In the genomic region with DNA sequence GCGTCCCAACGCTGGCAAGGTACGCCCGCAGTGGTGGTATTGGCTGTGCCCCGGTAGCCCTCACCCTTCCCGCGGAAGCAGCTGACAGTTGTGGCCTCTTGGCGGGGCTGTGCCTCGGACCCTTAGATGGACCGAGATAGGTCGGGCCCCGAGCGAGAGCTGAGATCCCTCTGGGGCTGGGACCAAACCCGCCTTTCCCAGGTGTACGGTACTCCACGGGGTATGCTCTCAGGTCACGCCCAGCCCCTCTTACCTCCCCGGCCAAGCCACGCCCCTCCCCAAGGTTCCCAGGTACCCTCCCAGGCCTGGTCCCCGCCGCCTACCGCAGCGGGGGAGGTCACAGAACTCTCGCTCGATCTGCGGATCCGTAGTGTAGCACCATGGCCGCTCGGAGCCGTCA, we compare ENCODE assay signal across 8 cellular contexts. TPM values are rescaled to one million over a fixed set of nuclear protein-coding genes. Genes with fewer than 3 reads are reported as not detected.
A peak's percentile ranks its signal among the peaks of the same experiment; 100 is the strongest.
DNase-seq lines count a peak whose midpoint lies in the region; ATAC-seq and TF ChIP-seq lines count a peak whose summit lies in the region.
"Not testable (repeated sequence)": the region's sequence is repeated elsewhere in the genome, so short reads cannot be mapped to it uniquely, and the experiment has no call there.

No MANE protein-coding gene starts in this region.

- peak overlapping the region; percentile 95 for H3K4me2 ChIP-seq in GM23338

- 0 to 2% methylated on average over 6 to 21 of the region's 30 CpGs for WGBS in endodermal cell (ENCODE audit: insufficient coverage in 1 of 2, insufficient read length in 1 of 2), 2 experiments

- H3K27me3 ChIP-seq in GM23338 (ENCODE audit: insufficient read depth); endodermal cell (ENCODE audit: control insufficient read depth, insufficient read depth, low read length, poor library complexity, severe bottlenecking); skeletal muscle tissue (ENCODE audit: control insufficient read depth in 3 of 3, insufficient read depth in 3 of 3, low read length in 3 of 3); upper lobe of right lung: not testable (repeated sequence)

- TF ChIP-seq CTCF in GM23338 (conservative IDR thresholded peaks at IDR 0.05; ENCODE audit: low read depth in 2 of 2); upper lobe of right lung (IDR thresholded peaks at IDR 0.05): not testable (repeated sequence)
- TF ChIP-seq CTCF in endodermal cell (conservative IDR thresholded peaks at IDR 0.05) = peak; percentile 30

- H3K9ac ChIP-seq in endodermal cell (ENCODE audit: extremely low read depth, low read length, poor library complexity, severe bottlenecking) = not testable (repeated sequence)
- H3K9ac ChIP-seq in skeletal muscle tissue (ENCODE audit: low read depth in 1 of 3, low read length in 3 of 3) = peak overlapping the region in 1 of 3 donors; percentile 45

- DNase-seq in GM23338 (ENCODE audit: low spot score) (peak; percentile 94), endodermal cell (peak; percentile 96), iPS DF 19.7 (ENCODE audit: low read depth, low spot score) (peak; percentile 75), mucosa of gallbladder (ENCODE audit: low spot score) (peak; percentile 22), upper lobe of right lung (peak; percentile 86)
- peak; percentile 30 for DNase-seq in activated CD4-positive, alpha-beta T cell treated with anti-CD3 and anti-CD28 coated beads for 1 hour

- H3K4me3 Mint-ChIP-seq in GM23338 (peak overlapping the region; percentile 83), endodermal cell (peak overlapping the region; percentile 65)
- H3K4me3 Mint-ChIP-seq in activated naive CD8-positive, alpha-beta T cell = peak overlapping the region; percentile 66

- H3K4me3 ChIP-seq in GM23338 = peak overlapping the region; percentile 77
- H3K4me3 ChIP-seq in endodermal cell (ENCODE audit: low read length) = peak overlapping the region; percentile 69
- H3K4me3 ChIP-seq in skeletal muscle tissue (ENCODE audit: low read length in 3 of 3) = peak overlapping the region; percentile 35 to 38 (median 36)
- peak overlapping the region; percentile 33 for H3K4me3 ChIP-seq in upper lobe of right lung

- H3K27ac ChIP-seq in GM23338 (ENCODE audit: low read depth) = peak overlapping the region; percentile 88; the same call in 1 of the 2 replicates
- H3K27ac ChIP-seq in endodermal cell (ENCODE audit: low read depth, low read length); skeletal muscle tissue (ENCODE audit: low read depth, low read length); upper lobe of right lung: not testable (repeated sequence)

- not testable (repeated sequence) for H3K36me3 ChIP-seq in GM23338 (ENCODE audit: insufficient read depth)
- H3K36me3 ChIP-seq in endodermal cell (ENCODE audit: control insufficient read depth, insufficient read depth, low read length) (peaks cover 25% of the 10 kb centered on the region), skeletal muscle tissue (ENCODE audit: control insufficient read depth in 3 of 3, insufficient read depth in 3 of 3, low read length in 3 of 3) (peaks cover 28 to 31% (median 29%) of the 10 kb centered on the region in 3 donors), upper lobe of right lung (peaks cover 25% of the 10 kb centered on the region)

- H3K79me2 ChIP-seq in GM23338 (replicated peaks; ENCODE audit: insufficient read depth) = not testable (repeated sequence)

- H3K4me1 Mint-ChIP-seq in GM23338 = peaks cover 18% of the 10 kb centered on the region
- peaks cover 27% of the 10 kb centered on the region for H3K4me1 Mint-ChIP-seq in activated naive CD8-positive, alpha-beta T cell (ENCODE audit: low read depth)
- H3K4me1 Mint-ChIP-seq in endodermal cell = peaks cover 18% of the 10 kb centered on the region

- peak; percentile 67 for ATAC-seq in GM23338
- peak; percentile 69 for ATAC-seq in upper lobe of right lung

- peaks cover 16% of the 10 kb centered on the region for H3K27me3 Mint-ChIP-seq in GM23338 (ENCODE audit: insufficient read depth, low read depth, poor library complexity)
- H3K27me3 Mint-ChIP-seq in activated naive CD8-positive, alpha-beta T cell; endodermal cell (ENCODE audit: insufficient read depth): not testable (repeated sequence)

- H3K9me3 ChIP-seq in endodermal cell (ENCODE audit: control insufficient read depth, low read length); skeletal muscle tissue (ENCODE audit: control insufficient read depth in 3 of 3, low read length in 3 of 3); upper lobe of right lung: not testable (repeated sequence)

- H4K20me1 ChIP-seq in GM23338 (replicated peaks; ENCODE audit: insufficient read depth) = not testable (repeated sequence)

- not testable (repeated sequence) for H3K9me2 ChIP-seq in GM23338 (ENCODE audit: insufficient read depth)

- not testable (repeated sequence) for H2AFZ ChIP-seq in GM23338

- H3K27ac Mint-ChIP-seq in GM23338; activated naive CD8-positive, alpha-beta T cell: not testable (repeated sequence)
- peak overlapping the region; percentile 91 for H3K27ac Mint-ChIP-seq in endodermal cell

- H3F3A ChIP-seq in GM23338 (replicated peaks; ENCODE audit: low read depth) = not testable (repeated sequence)

- not testable (repeated sequence) for H3K4me1 ChIP-seq in GM23338 (ENCODE audit: insufficient read depth); endodermal cell (ENCODE audit: control insufficient read depth, insufficient read depth, low read length)
- H3K4me1 ChIP-seq in skeletal muscle tissue (ENCODE audit: control insufficient read depth in 3 of 3, insufficient read depth in 3 of 3, low read length in 3 of 3) (peaks cover 26 to 36% (median 34%) of the 10 kb centered on the region in 3 donors), upper lobe of right lung (peaks cover 17% of the 10 kb centered on the region)

- H3K9me3 Mint-ChIP-seq in GM23338; activated naive CD8-positive, alpha-beta T cell (ENCODE audit: low read depth); endodermal cell: not testable (repeated sequence)

- H3K36me3 Mint-ChIP-seq in GM23338 (ENCODE audit: low read depth) (peaks cover 25% of the 10 kb centered on the region; the same call in 2 of the 3 replicates), endodermal cell (ENCODE audit: low read depth) (peaks cover 22% of the 10 kb centered on the region)
- H3K36me3 Mint-ChIP-seq in activated naive CD8-positive, alpha-beta T cell = not testable (repeated sequence)

- intact Hi-C loops in upper lobe of right lung (cut with DNase I) = not testable (repeated sequence)

RNA-seq across cellular contexts. Expression of a gene that starts 2.9 kb away (rescaled TPM):
- total RNA-seq in GM23338 (2014; rRNA removed; shearing (Covaris generic)) = 8.7 and 11.1 TPM in 2 replicates
- polyA plus RNA-seq in GM23338 (2016; fragmentation: Nextera tagmentation; extraction: Ambion mirVana) = 5.0 and 5.9 TPM in 2 replicates
- total RNA-seq in endodermal cell (10 to 100 TPM; 30.8 to 35.5 TPM), mucosa of gallbladder (45.5 TPM), skeletal muscle tissue (1.6 TPM), upper lobe of right lung (23.7 TPM)
- polyA plus RNA-seq in endodermal cell (2013, experiment 1 of 2) = 21.9 TPM
- 17.2 TPM for polyA plus RNA-seq in endodermal cell (2013, experiment 2 of 2)

RNA-seq across cellular contexts. Expression of a gene that starts 3.0 kb away (rescaled TPM):
- total RNA-seq in GM23338 (2014; rRNA removed; shearing (Covaris generic)) = 24.4 and 32.5 TPM in 2 replicates
- 13.2 and 14.6 TPM in 2 replicates for polyA plus RNA-seq in GM23338 (2016; fragmentation: Nextera tagmentation; extraction: Ambion mirVana)
- total RNA-seq in endodermal cell (10 to 100 TPM; 47.3 to 47.6 TPM), mucosa of gallbladder (55.6 TPM), skeletal muscle tissue (31.3 TPM), upper lobe of right lung (41.4 TPM)
- 38.6 TPM for polyA plus RNA-seq in endodermal cell (2013, experiment 1 of 2)
- polyA plus RNA-seq in endodermal cell (2013, experiment 2 of 2) = 33.5 TPM

RNA-seq across cellular contexts. Expression of a gene that starts 12.2 kb away (rescaled TPM):
- total RNA-seq in GM23338 (2014; rRNA removed; shearing (Covaris generic)) = 202 and 264 TPM in 2 replicates
- 170 and 178 TPM in 2 replicates for polyA plus RNA-seq in GM23338 (2016; fragmentation: Nextera tagmentation; extraction: Ambion mirVana)
- total RNA-seq in endodermal cell (100 to 1,000 TPM; 188 to 216 TPM), mucosa of gallbladder (128 TPM), skeletal muscle tissue (75.2 TPM), upper lobe of right lung (88.5 TPM)
- 90.5 TPM for polyA plus RNA-seq in endodermal cell (2013, experiment 1 of 2)
- 84.2 TPM for polyA plus RNA-seq in endodermal cell (2013, experiment 2 of 2)

RNA-seq across cellular contexts. Expression of a gene that starts 33.1 kb away (rescaled TPM):
- total RNA-seq in GM23338 (2014; rRNA removed; shearing (Covaris generic)) = 8.2 and 10.4 TPM in 2 replicates
- polyA plus RNA-seq in GM23338 (2016; fragmentation: Nextera tagmentation; extraction: Ambion mirVana) = 2.9 and 3.5 TPM in 2 replicates
- 1 to 10 TPM; 1.4 to 3.0 TPM for total RNA-seq in endodermal cell
- 1.5 TPM for polyA plus RNA-seq in endodermal cell (2013, experiment 1 of 2)
- 1.7 TPM for polyA plus RNA-seq in endodermal cell (2013, experiment 2 of 2)
- 0.43 TPM for total RNA-seq in mucosa of gallbladder
- under 0.01 TPM for total RNA-seq in skeletal muscle tissue
- total RNA-seq in upper lobe of right lung = 0.26 TPM

RNA-seq across cellular contexts. Expression of a gene that starts 37.4 kb away (rescaled TPM):
- 29.4 and 36.1 TPM in 2 replicates for total RNA-seq in GM23338 (2014; rRNA removed; shearing (Covaris generic))
- 7.8 and 10.2 TPM in 2 replicates for polyA plus RNA-seq in GM23338 (2016; fragmentation: Nextera tagmentation; extraction: Ambion mirVana)
- total RNA-seq in endodermal cell = 10 to 100 TPM; 35.5 to 38.2 TPM
- polyA plus RNA-seq in endodermal cell (2013, experiment 1 of 2) = 20.3 TPM
- polyA plus RNA-seq in endodermal cell (2013, experiment 2 of 2) = 19.3 TPM
- total RNA-seq in mucosa of gallbladder = 51.9 TPM
- 9.9 TPM for total RNA-seq in skeletal muscle tissue
- total RNA-seq in upper lobe of right lung = 34.8 TPM

Comparison
In these comparisons a context has a peak if more than half of its experiments do, and no peak if none do; other contexts are left out.
1. DNase-seq: peak in every context shown above with its lines; median percentile 96 in endodermal cell; 94 in GM23338; 86 in upper lobe of right lung; 75 in iPS DF 19.7; 30 in activated CD4-positive, alpha-beta T cell treated with anti-CD3 and anti-CD28 coated beads for 1 hour; 22 in mucosa of gallbladder.